ENCODE assay signal across 8 cellular contexts in genomic region chr19:44570984-44571684, GRCh38. TPM values are rescaled to one million over a fixed set of nuclear protein-coding genes. Genes with fewer than 3 reads are reported as not detected.
A peak's percentile ranks its signal among the peaks of the same experiment; 100 is the strongest.
DNase-seq lines count a peak whose midpoint lies in the region; ATAC-seq, FAIRE-seq and TF ChIP-seq lines count a peak whose summit lies in the region.

No MANE protein-coding gene starts in this region.

- H3K4me1 Mint-ChIP-seq in activated naive CD4-positive, alpha-beta T cell treated with anti-CD3 and anti-CD28 coated beads for 36 hours (ENCODE audit: low read depth), result no peaks in the 10 kb centered on the region

- peaks cover 7% of the 10 kb centered on the region for H3K27me3 Mint-ChIP-seq in activated naive CD4-positive, alpha-beta T cell treated with anti-CD3 and anti-CD28 coated beads for 36 hours (ENCODE audit: low read depth)

- H3K4me1 ChIP-seq in NT2/D1 (ENCODE audit: insufficient read depth, insufficient read length) (peaks cover 4% of the 10 kb centered on the region), pancreas (no peaks in the 10 kb centered on the region)

- H3K27me3 ChIP-seq in NT2/D1 (ENCODE audit: insufficient read depth, insufficient read length) (no peaks in the 10 kb centered on the region), pancreas (no peaks in the 10 kb centered on the region)

- intact Hi-C loops in activated naive CD4-positive, alpha-beta T cell treated with anti-CD3 and anti-CD28 coated beads for 36 hours (cut with micrococcal nuclease), result loop anchor here (1.0 kb wide), 2 partner anchors 86 to 153 kb away; no protein-coding TSS in a partner anchor
- intact Hi-C loops in pancreas (cut with DNase I), result loop anchor here in 1 of 3 donors (5.0 kb wide), 1 partner anchor 86 kb away; no protein-coding TSS in a partner anchor

- no peak for FAIRE-seq in D721Med (lab: Jason Lieb, UNC)
- no peak for FAIRE-seq in pancreas (lab: Jason Lieb, UNC)

- 30 to 31% methylated on average over 13 of the region's 13 CpGs for WGBS in pancreas, 2 donors

- H3K9me3 Mint-ChIP-seq in activated naive CD4-positive, alpha-beta T cell treated with anti-CD3 and anti-CD28 coated beads for 36 hours, result no peaks in the 10 kb centered on the region

- H3K27ac Mint-ChIP-seq in activated naive CD4-positive, alpha-beta T cell treated with anti-CD3 and anti-CD28 coated beads for 36 hours, result no peak overlapping the region

- no peak overlapping the region for H3K4me3 Mint-ChIP-seq in activated naive CD4-positive, alpha-beta T cell treated with anti-CD3 and anti-CD28 coated beads for 36 hours

- H3K4me3 ChIP-seq in NT2/D1 (ENCODE audit: insufficient read length, low read depth) (no peak overlapping the region), pancreas (no peak overlapping the region)

- TF ChIP-seq CTCF in D721Med (IDR thresholded peaks at IDR 0.05; ENCODE audit: insufficient read depth, missing control alignments), result peak; percentile 66
- TF ChIP-seq CTCF in pancreas (IDR thresholded peaks at IDR 0.05), result peak; percentile 58 to 83 (median 70)

- no peaks in the 10 kb centered on the region for H3K36me3 Mint-ChIP-seq in activated naive CD4-positive, alpha-beta T cell treated with anti-CD3 and anti-CD28 coated beads for 36 hours (ENCODE audit: low read depth)

- H3K36me3 ChIP-seq in NT2/D1 (ENCODE audit: insufficient read depth, insufficient read length, low read length) (no peaks in the 10 kb centered on the region), pancreas (no peaks in the 10 kb centered on the region)

- no peaks in the 10 kb centered on the region for H3K9me3 ChIP-seq in NT2/D1 (ENCODE audit: insufficient read depth, low read length)
- H3K9me3 ChIP-seq in pancreas, result no peaks in the 10 kb centered on the region

- H3K27ac ChIP-seq in pancreas, result no peak overlapping the region

- no peak for DNase-seq in D721Med (ENCODE audit: insufficient read length, low spot score)
- peak; percentile 67 for DNase-seq in HT1080 (ENCODE audit: low read depth)
- peak; percentile 55 for DNase-seq in NT2/D1 (ENCODE audit: low read depth, low spot score)
- peak; percentile 80 for DNase-seq in activated naive CD4-positive, alpha-beta T cell treated with anti-CD3 and anti-CD28 coated beads for 36 hours
- DNase-seq in globus pallidus (ENCODE audit: low spot score), result peak; percentile 46
- peak in 3 of 6 donors; percentile 56 to 76 (median 69) for DNase-seq in pancreas
- no peak for DNase-seq in cerebellar nuclear complex (lab: John Stamatoyannopoulos, UW)

- peak; percentile 70 to 96 (median 92) for ATAC-seq in pancreas
- no peak for ATAC-seq in HG03095 (IDR thresholded peaks at IDR 0.05; ENCODE audit: unreplicated experiment)

- CTCF ChIA-PET in activated naive CD4-positive, alpha-beta T cell treated with anti-CD3 and anti-CD28 coated beads for 36 hours (lab: Charles Lee), result interaction anchor here (0.5 to 3.2 kb wide), 22 partner anchors 11 to 270 kb away, joined by 3 to 33 read pairs (median 4); partner anchors contain the start of gene PVR

- H3K9ac ChIP-seq in NT2/D1 (ENCODE audit: insufficient read length, low read depth), result no peak overlapping the region

RNA-seq across cellular contexts. Expression of gene CEACAM20, which starts 41.7 kb away (rescaled TPM):
- not detected in 2 replicates for total RNA-seq in HT1080 (2014; rRNA removed; shearing (Covaris generic))
- polyA plus RNA-seq in HT1080 (2015; cell fraction: cytosol; rRNA removed), result not detected in 2 replicates
- polyA plus RNA-seq in HT1080 (2015; cell fraction: nucleus; rRNA removed), result not detected in 2 replicates
- not detected for total RNA-seq in activated naive CD4-positive, alpha-beta T cell treated with anti-CD3 and anti-CD28 coated beads for 36 hours
- total RNA-seq in pancreas, result not detected
- polyA plus RNA-seq in pancreas, result not detected

RNA-seq across cellular contexts. Expression of gene IGSF23, which starts 42.2 kb away (rescaled TPM):
- not detected in 2 replicates for total RNA-seq in HT1080 (2014; rRNA removed; shearing (Covaris generic))
- not detected in 2 replicates for polyA plus RNA-seq in HT1080 (2015; cell fraction: cytosol; rRNA removed)
- polyA plus RNA-seq in HT1080 (2015; cell fraction: nucleus; rRNA removed), result not detected in 2 replicates
- not detected for total RNA-seq in activated naive CD4-positive, alpha-beta T cell treated with anti-CD3 and anti-CD28 coated beads for 36 hours
- 1 to 10 TPM in 4 of 6 donors, under 1 TPM in 2; 0.43 to 1.3 (median 1.3) TPM for total RNA-seq in pancreas
- 1 to 10 TPM; 1.1 TPM for polyA plus RNA-seq in pancreas

Comparison
In these comparisons a context has a peak if more than half of its experiments do, and no peak if none do; other contexts are left out.
1. DNase-seq: peak in HT1080 (single experiment), NT2/D1 (single experiment), activated naive CD4-positive, alpha-beta T cell treated with anti-CD3 and anti-CD28 coated beads for 36 hours (single experiment) and globus pallidus (single experiment); none in D721Med (single experiment) and cerebellar nuclear complex (0 of 2).